16 cellular contexts compared by ENCODE assay signal in the genomic region with DNA sequence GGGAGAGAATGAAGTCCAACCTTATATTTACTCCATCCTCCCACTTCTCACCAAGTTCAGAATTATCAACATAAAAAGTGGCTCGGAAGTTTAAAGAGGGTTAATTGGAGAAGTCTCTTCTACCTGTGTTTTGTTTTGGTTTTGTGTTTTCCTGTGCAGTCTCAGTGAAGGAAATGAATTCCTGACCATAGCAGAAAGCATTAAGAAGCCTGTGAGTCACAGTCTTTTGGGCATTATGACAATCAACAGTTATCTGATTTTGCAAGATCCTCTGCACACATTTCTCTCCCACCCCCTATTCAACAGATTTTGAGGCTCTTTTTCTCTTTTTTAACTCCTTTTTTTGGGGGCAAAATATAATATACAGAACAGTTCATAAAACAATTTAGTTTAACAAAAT. TPM values are rescaled to one million over a fixed set of nuclear protein-coding genes. Genes with fewer than 3 reads are reported as not detected.
A peak's percentile ranks its signal among the peaks of the same experiment; 100 is the strongest.
DNase-seq lines count a peak whose midpoint lies in the region; ATAC-seq and TF ChIP-seq lines count a peak whose summit lies in the region.
"Had no signal": no experiment of that assay in that cellular context is flagged by ENCODE, and none has a peak within 500 bp of the region (broad histone marks: within the 10 kb centered on the region; RNA-seq: fewer than 3 reads in every experiment).

No MANE protein-coding gene starts in this region.

- H3K9me2 ChIP-seq in SK-N-SH: no peaks in the 10 kb centered on the region

- no peak overlapping the region for H3K4me3 Mint-ChIP-seq in activated naive CD8-positive, alpha-beta T cell treated with anti-CD3 and anti-CD28 coated beads, Interleukin-2, amount 10 ng/mL, durations not matched to agents 7 days and 5 days
- H3K4me3 Mint-ChIP-seq in activated naive CD8-positive, alpha-beta T cell treated with anti-CD3 and anti-CD28 coated beads for 36 hours: no peak overlapping the region
- H3K4me3 Mint-ChIP-seq: GM23338 had no signal

- H2AFZ ChIP-seq in SK-N-SH (ENCODE audit: low read depth): peak overlapping the region; percentile 70; the same call in 1 of the 2 replicates
- H2AFZ ChIP-seq: GM23338 had no signal

- peaks cover 3% of the 10 kb centered on the region for H3K4me1 Mint-ChIP-seq in activated naive CD8-positive, alpha-beta T cell treated with anti-CD3 and anti-CD28 coated beads, Interleukin-2, amount 10 ng/mL, durations not matched to agents 7 days and 5 days
- H3K4me1 Mint-ChIP-seq in activated naive CD8-positive, alpha-beta T cell treated with anti-CD3 and anti-CD28 coated beads for 36 hours: no peaks in the 10 kb centered on the region

- peaks cover 6% of the 10 kb centered on the region; the same call in 1 of the 2 replicates for H3K79me2 ChIP-seq in SK-N-SH (ENCODE audit: insufficient read depth)

- H3K9me3 ChIP-seq in SK-N-SH: no peaks in the 10 kb centered on the region
- H3K9me3 ChIP-seq: A549, uterus had no signal

- H3K9me3 Mint-ChIP-seq in activated naive CD8-positive, alpha-beta T cell treated with anti-CD3 and anti-CD28 coated beads, Interleukin-2, amount 10 ng/mL, durations not matched to agents 7 days and 5 days: no peaks in the 10 kb centered on the region
- H3K9me3 Mint-ChIP-seq in activated naive CD8-positive, alpha-beta T cell treated with anti-CD3 and anti-CD28 coated beads for 36 hours: no peaks in the 10 kb centered on the region
- H3K9me3 Mint-ChIP-seq: GM23338 had no signal

- peak in 1 of 2 experiments; percentile 67; a peak in 1 of 4 replicates for TF ChIP-seq EP300 in SK-N-SH (IDR thresholded peaks at IDR 0.05; ENCODE audit: borderline replicate concordance in 1 of 2, low read depth in 1 of 2, low read length in 1 of 2)

- TF ChIP-seq CTCF in SK-N-SH (IDR thresholded peaks at IDR 0.05) (no peak), fibroblast of mammary gland (conservative IDR thresholded peaks at IDR 0.05; ENCODE audit: control insufficient read depth, insufficient read depth, low read depth, low read length) (no peak)

- H3K27ac ChIP-seq in SK-N-SH (ENCODE audit: low read depth in 2 of 2, low read length in 1 of 2): peak overlapping the region; percentile 64 to 94; a peak in 3 of 4 replicates
- H3K27ac ChIP-seq: A549, uterus, WERI-Rb-1 had no signal

- peaks cover 37% of the 10 kb centered on the region for H3F3A ChIP-seq in SK-N-SH (replicated peaks; ENCODE audit: insufficient read depth)

- H3K4me3 ChIP-seq in SK-N-SH (ENCODE audit: low read depth in 2 of 2, low read length in 1 of 2): no peak overlapping the region; a peak in 1 of 4 replicates
- no peak overlapping the region for H3K4me3 ChIP-seq in fibroblast of mammary gland (ENCODE audit: control insufficient read depth, low read depth, low read length)
- H3K4me3 ChIP-seq: A549, GM23338, uterus had no signal

- POLR2A ChIA-PET in activated naive CD8-positive, alpha-beta T cell treated with anti-CD3 and anti-CD28 coated beads, Interleukin-2, amount 10 ng/mL, durations not matched to agents 7 days and 5 days (lab: Charles Lee): no interaction called here
- POLR2A ChIA-PET in SK-N-SH (lab: Yijun Ruan, JAX): no interaction called here

- H3K4me2 ChIP-seq in SK-N-SH: peak overlapping the region; percentile 39
- H3K4me2 ChIP-seq: A549, GM23338 had no signal

- no peaks in the 10 kb centered on the region for H3K36me3 ChIP-seq in SK-N-SH (replicated peaks in 1 of 2; ENCODE audit: control insufficient read depth in 1 of 2, insufficient read depth in 2 of 2, low read length in 1 of 2)
- H3K36me3 ChIP-seq: uterus, WERI-Rb-1 had no signal

- H3K27me3 Mint-ChIP-seq in activated naive CD8-positive, alpha-beta T cell treated with anti-CD3 and anti-CD28 coated beads, Interleukin-2, amount 10 ng/mL, durations not matched to agents 7 days and 5 days: no peaks in the 10 kb centered on the region
- no peaks in the 10 kb centered on the region for H3K27me3 Mint-ChIP-seq in activated naive CD8-positive, alpha-beta T cell treated with anti-CD3 and anti-CD28 coated beads for 36 hours

- ATAC-seq in activated naive CD8-positive, alpha-beta T cell treated with anti-CD3 and anti-CD28 coated beads, Interleukin-2, amount 10 ng/mL, durations not matched to agents 7 days and 5 days (ENCODE audit: low read depth): no peak
- no peak for ATAC-seq in HG02678 (IDR thresholded peaks at IDR 0.05; ENCODE audit: unreplicated experiment)
- ATAC-seq: A549, GM23338, right cardiac atrium had no signal

- no peaks in the 10 kb centered on the region for H4K20me1 ChIP-seq in SK-N-SH (ENCODE audit: insufficient read depth)

- TF ChIP-seq RAD21 in SK-N-SH (IDR thresholded peaks at IDR 0.05; ENCODE audit: low read length): no peak

- peak overlapping the region; percentile 24 for H3K27ac Mint-ChIP-seq in activated naive CD8-positive, alpha-beta T cell treated with anti-CD3 and anti-CD28 coated beads, Interleukin-2, amount 10 ng/mL, durations not matched to agents 7 days and 5 days
- no peak overlapping the region for H3K27ac Mint-ChIP-seq in activated naive CD8-positive, alpha-beta T cell treated with anti-CD3 and anti-CD28 coated beads for 36 hours
- H3K27ac Mint-ChIP-seq: GM23338 had no signal

- 20% methylated on average over 1 of the region's 1 CpG for WGBS in SK-N-SH (ENCODE audit: low lambda C conversion rate)

- H3K9ac ChIP-seq in SK-N-SH: peak overlapping the region; percentile 36; the same call in 1 of the 2 replicates

- DNase-seq in activated naive CD8-positive, alpha-beta T cell treated with anti-CD3 and anti-CD28 coated beads, Interleukin-2, amount 10 ng/mL, durations not matched to agents 7 days and 5 days: no peak
- no peak for DNase-seq in activated naive CD8-positive, alpha-beta T cell treated with anti-CD3 and anti-CD28 coated beads for 36 hours
- DNase-seq in SK-N-SH: no peak
- peak; percentile 81 for DNase-seq in fibroblast of mammary gland (ENCODE audit: low read depth)
- DNase-seq in stimulated activated CD4-positive, alpha-beta T cell treated with anti-CD3 and anti-CD28 coated beads, Interleukin-1b, Interleukin-23, amount 100 ng/mL, for 48 hours: no peak
- DNase-seq in NCI-H1092 treated with DMSO at 0.1 percent for 48 hours (lab: John Stamatoyannopoulos, UW): no peak
- DNase-seq in pons (ENCODE audit: low spot score): no peak
- DNase-seq: caudate nucleus, midbrain, NCI-H1436, right cardiac atrium, uterus, WERI-Rb-1 had no signal

- peaks cover 7 to 46% of the 10 kb centered on the region in 2 experiments; a peak in 3 of 4 replicates for H3K4me1 ChIP-seq in SK-N-SH (ENCODE audit: control insufficient read depth in 1 of 2, insufficient read depth in 2 of 2, low read depth in 1 of 2, low read length in 1 of 2)
- H3K4me1 ChIP-seq: uterus had no signal

- H3K36me3 Mint-ChIP-seq in activated naive CD8-positive, alpha-beta T cell treated with anti-CD3 and anti-CD28 coated beads, Interleukin-2, amount 10 ng/mL, durations not matched to agents 7 days and 5 days: no peaks in the 10 kb centered on the region
- no peaks in the 10 kb centered on the region for H3K36me3 Mint-ChIP-seq in activated naive CD8-positive, alpha-beta T cell treated with anti-CD3 and anti-CD28 coated beads for 36 hours

- no peaks in the 10 kb centered on the region for H3K27me3 ChIP-seq in SK-N-SH (ENCODE audit: insufficient read depth)
- H3K27me3 ChIP-seq: uterus had no signal

- CTCF ChIA-PET in SK-N-SH (lab: Yijun Ruan, JAX): no interaction called here

TF ChIP-seq in SK-N-SH, 30 proteins besides CTCF, POLR2A, EP300 and RAD21 (continues in another document):
- TF ChIP-seq, protein P1, sequence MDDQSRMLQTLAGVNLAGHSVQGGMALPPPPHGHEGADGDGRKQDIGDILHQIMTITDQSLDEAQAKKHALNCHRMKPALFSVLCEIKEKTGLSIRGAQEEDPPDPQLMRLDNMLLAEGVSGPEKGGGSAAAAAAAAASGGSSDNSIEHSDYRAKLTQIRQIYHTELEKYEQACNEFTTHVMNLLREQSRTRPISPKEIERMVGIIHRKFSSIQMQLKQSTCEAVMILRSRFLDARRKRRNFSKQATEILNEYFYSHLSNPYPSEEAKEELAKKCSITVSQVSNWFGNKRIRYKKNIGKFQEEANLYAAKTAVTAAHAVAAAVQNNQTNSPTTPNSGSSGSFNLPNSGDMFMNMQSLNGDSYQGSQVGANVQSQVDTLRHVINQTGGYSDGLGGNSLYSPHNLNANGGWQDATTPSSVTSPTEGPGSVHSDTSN (IDR thresholded peaks at IDR 0.05): peak; percentile 78
- TF ChIP-seq CHD2 (IDR thresholded peaks at IDR 0.05; ENCODE audit: low read length, partially characterized antibody) (no peak), NFIC (IDR thresholded peaks at IDR 0.05; ENCODE audit: borderline replicate concordance) (peak; percentile 54; the same call in 1 of the 2 replicates), POLR2AphosphoS5 (IDR thresholded peaks at IDR 0.05; ENCODE audit: low read depth, low read length) (peak; percentile 28; the same call in 1 of the 2 replicates), GABPA (IDR thresholded peaks at IDR 0.05; ENCODE audit: low read depth) (no peak), FOXM1 (IDR thresholded peaks at IDR 0.05; ENCODE audit: low read depth) (no peak), TCF12 (IDR thresholded peaks at IDR 0.05) (peak; percentile 83), SIN3A (IDR thresholded peaks at IDR 0.05; ENCODE audit: borderline replicate concordance, low read depth, low read length) (no peak), JUND (IDR thresholded peaks at IDR 0.05) (peak; percentile 75), FOXJ3 (CRISPR knock-in tag; IDR thresholded peaks at IDR 0.05) (no peak)
- TF ChIP-seq, protein P2, sequence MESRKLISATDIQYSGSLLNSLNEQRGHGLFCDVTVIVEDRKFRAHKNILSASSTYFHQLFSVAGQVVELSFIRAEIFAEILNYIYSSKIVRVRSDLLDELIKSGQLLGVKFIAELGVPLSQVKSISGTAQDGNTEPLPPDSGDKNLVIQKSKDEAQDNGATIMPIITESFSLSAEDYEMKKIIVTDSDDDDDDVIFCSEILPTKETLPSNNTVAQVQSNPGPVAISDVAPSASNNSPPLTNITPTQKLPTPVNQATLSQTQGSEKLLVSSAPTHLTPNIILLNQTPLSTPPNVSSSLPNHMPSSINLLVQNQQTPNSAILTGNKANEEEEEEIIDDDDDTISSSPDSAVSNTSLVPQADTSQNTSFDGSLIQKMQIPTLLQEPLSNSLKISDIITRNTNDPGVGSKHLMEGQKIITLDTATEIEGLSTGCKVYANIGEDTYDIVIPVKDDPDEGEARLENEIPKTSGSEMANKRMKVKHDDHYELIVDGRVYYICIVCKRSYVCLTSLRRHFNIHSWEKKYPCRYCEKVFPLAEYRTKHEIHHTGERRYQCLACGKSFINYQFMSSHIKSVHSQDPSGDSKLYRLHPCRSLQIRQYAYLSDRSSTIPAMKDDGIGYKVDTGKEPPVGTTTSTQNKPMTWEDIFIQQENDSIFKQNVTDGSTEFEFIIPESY (IDR thresholded peaks at IDR 0.05; ENCODE audit: borderline replicate concordance, low read depth): no peak

RNA-seq across cellular contexts. Expression of gene RPL37A, which starts 8.6 kb away (rescaled TPM):
- total RNA-seq in activated naive CD8-positive, alpha-beta T cell treated with anti-CD3 and anti-CD28 coated beads, Interleukin-2, amount 10 ng/mL, durations not matched to agents 7 days and 5 days: 1,000 to 10,000 TPM; 2,315 to 2,375 TPM
- total RNA-seq in activated naive CD8-positive, alpha-beta T cell treated with anti-CD3 and anti-CD28 coated beads for 36 hours: 1,000 to 10,000 TPM; 3,900 to 3,940 TPM
- polyA plus RNA-seq in SK-N-SH (2012; rRNA removed): 2,018 and 3,014 TPM in 2 replicates
- 1,664 and 2,199 TPM in 2 replicates for polyA plus RNA-seq in SK-N-SH (2012; cell fraction: cytosol; rRNA removed)
- 828 and 1,169 TPM in 2 replicates for polyA plus RNA-seq in SK-N-SH (2012; cell fraction: nucleus; rRNA removed)
